In genomic region chr22:37052386-37053309, GRCh38 we compare ENCODE assay signal across 9 cellular contexts. TPM values are rescaled to one million over a fixed set of nuclear protein-coding genes. Genes with fewer than 3 reads are reported as not detected.
DNase-seq lines count a peak whose midpoint lies in the region; ATAC-seq and TF ChIP-seq lines count a peak whose summit lies in the region.
"Had no signal": no experiment of that assay in that cellular context is flagged by ENCODE, and none has a peak within 500 bp of the region (broad histone marks: within the 10 kb centered on the region; RNA-seq: fewer than 3 reads in every experiment).

No MANE protein-coding gene starts in this region.

- POLR2A ChIA-PET in CD8-positive, alpha-beta memory T cell (lab: Charles Lee), result no interaction called here
- POLR2A ChIA-PET in Panc1 (lab: Charles Lee), result no interaction called here

- peaks cover 6 to 20% (median 11%) of the 10 kb centered on the region in 3 donors for H3K4me1 Mint-ChIP-seq in CD8-positive, alpha-beta memory T cell

- no peaks in the 10 kb centered on the region for H3K79me2 ChIP-seq in parathyroid adenoma

- H2AFZ ChIP-seq in parathyroid adenoma, result peak overlapping the region; percentile 75

- no peaks in the 10 kb centered on the region for H3K27me3 Mint-ChIP-seq in CD8-positive, alpha-beta memory T cell

- CTCF ChIA-PET in CD8-positive, alpha-beta memory T cell (lab: Charles Lee), result interaction anchor here (1.5 kb wide), 1 partner anchor 514 kb away, joined by 3 read pairs; no protein-coding TSS in a partner anchor
- CTCF ChIA-PET in Panc1 (lab: Charles Lee), result no interaction called here

- H3K27ac ChIP-seq in CD8-positive, alpha-beta memory T cell (ENCODE audit: low read depth, low read length), result no peak overlapping the region
- H3K27ac ChIP-seq in Panc1 (ENCODE audit: low read length), result no peak overlapping the region
- H3K27ac ChIP-seq in esophagus (ENCODE audit: low read depth in 2 of 2, low read length in 1 of 2), result peak overlapping the region in 1 of 2 donors; percentile 70
- H3K27ac ChIP-seq in parathyroid adenoma, result no peak overlapping the region

- intact Hi-C loops in Panc1 (cut with micrococcal nuclease; ENCODE audit: unreplicated experiment), result no loop called here

- H3K4me3 Mint-ChIP-seq in CD8-positive, alpha-beta memory T cell, result peak overlapping the region; percentile 77 to 88 (median 84)

- no peaks in the 10 kb centered on the region for H3K9me3 Mint-ChIP-seq in CD8-positive, alpha-beta memory T cell

- peaks cover 10% of the 10 kb centered on the region for H3K4me1 ChIP-seq in CD8-positive, alpha-beta memory T cell (ENCODE audit: insufficient read depth, low read length)
- H3K4me1 ChIP-seq in Panc1 (ENCODE audit: control insufficient read depth, insufficient read depth, low read length) (no peaks in the 10 kb centered on the region), esophagus (ENCODE audit: control insufficient read depth in 2 of 2, insufficient read depth in 2 of 2, low read length in 1 of 2) (peaks cover 0 to 17% of the 10 kb centered on the region in 2 donors), parathyroid adenoma (no peaks in the 10 kb centered on the region)

- ATAC-seq in Panc1 (no peak), HG03342 (IDR thresholded peaks at IDR 0.05; ENCODE audit: unreplicated experiment) (no peak), GM21381 (IDR thresholded peaks at IDR 0.05; ENCODE audit: unreplicated experiment) (no peak)

- WGBS in esophagus, 2 donors, result 80 to 82% methylated on average over 25 of the region's 25 CpGs

- H3K9me3 ChIP-seq in CD8-positive, alpha-beta memory T cell (ENCODE audit: low read length), result no peaks in the 10 kb centered on the region
- H3K9me3 ChIP-seq in Panc1 (ENCODE audit: control insufficient read depth, insufficient read depth, low read depth, low read length), result no peaks in the 10 kb centered on the region
- no peaks in the 10 kb centered on the region for H3K9me3 ChIP-seq in esophagus (ENCODE audit: control insufficient read depth in 2 of 2, insufficient read depth in 1 of 2, low read depth in 1 of 2, low read length in 1 of 2)
- no peaks in the 10 kb centered on the region for H3K9me3 ChIP-seq in parathyroid adenoma (ENCODE audit: control insufficient read depth, low read length)

- peak overlapping the region; percentile 92 for H3K4me2 ChIP-seq in parathyroid adenoma (ENCODE audit: low read length)

- no peak for DNase-seq in CD8-positive, alpha-beta memory T cell
- DNase-seq in Panc1 (ENCODE audit: low read depth, low spot score), result no peak
- DNase-seq in activated CD4-positive, CD25-positive, alpha-beta regulatory T cell (lab: John Stamatoyannopoulos, UW), result no peak
- DNase-seq in NCI-H128 (lab: John Stamatoyannopoulos, UW; ENCODE audit: unreplicated experiment), result no peak

- H3K36me3 ChIP-seq in CD8-positive, alpha-beta memory T cell (ENCODE audit: insufficient read depth, low read length), result peaks cover 11% of the 10 kb centered on the region
- no peaks in the 10 kb centered on the region; the same call in 1 of the 2 replicates for H3K36me3 ChIP-seq in Panc1 (ENCODE audit: control insufficient read depth, insufficient read depth, low read length)
- peaks cover 0 to 4% of the 10 kb centered on the region in 2 donors for H3K36me3 ChIP-seq in esophagus (ENCODE audit: control insufficient read depth in 2 of 2, insufficient read depth in 2 of 2, low read length in 1 of 2)
- H3K36me3 ChIP-seq in parathyroid adenoma (ENCODE audit: control insufficient read depth, insufficient read depth, low read length), result no peaks in the 10 kb centered on the region

- peak overlapping the region in 7 of 8 donors; percentile 45 to 93 (median 86) for H3K27ac Mint-ChIP-seq in CD8-positive, alpha-beta memory T cell

- no TSS peak for BruUV-seq in Panc1 (replicated peaks; lab: Mats Ljungman, UMichigan)

- no peaks in the 10 kb centered on the region for H3K27me3 ChIP-seq in CD8-positive, alpha-beta memory T cell (ENCODE audit: insufficient read depth, low read length, poor library complexity, severe bottlenecking)
- no peaks in the 10 kb centered on the region for H3K27me3 ChIP-seq in Panc1 (ENCODE audit: control insufficient read depth, insufficient read depth, low read length)
- H3K27me3 ChIP-seq in esophagus (ENCODE audit: control insufficient read depth in 1 of 2, insufficient read depth in 2 of 2, low read length in 2 of 2), result no peaks in the 10 kb centered on the region
- H3K27me3 ChIP-seq in parathyroid adenoma (ENCODE audit: control insufficient read depth, insufficient read depth, low read length), result no peaks in the 10 kb centered on the region

- no peak overlapping the region for H3K4me3 ChIP-seq in CD8-positive, alpha-beta memory T cell (ENCODE audit: low read length)
- H3K4me3 ChIP-seq in Panc1 (ENCODE audit: low read depth in 2 of 2, low read length in 2 of 2) (peak overlapping the region; percentile 56 to 61), esophagus (ENCODE audit: low read depth in 1 of 2, low read length in 2 of 2) (peak overlapping the region; percentile 51 to 58), parathyroid adenoma (ENCODE audit: low read depth, low read length) (peak overlapping the region; percentile 58)

- in situ Hi-C loops in Panc1 (cut with HindIII; ENCODE audit: low pct_unique_long_range_greater_than_20kb, low sequenced_read_pairs), result no loop called here

- no peak for TF ChIP-seq CTCF in Panc1 (IDR thresholded peaks at IDR 0.05)
- TF ChIP-seq CTCF in parathyroid adenoma (IDR thresholded peaks at IDR 0.05), result no peak

- no peak overlapping the region for H3K9ac ChIP-seq in parathyroid adenoma

- peaks cover 0 to 40% (median 4%) of the 10 kb centered on the region in 3 donors for H3K36me3 Mint-ChIP-seq in CD8-positive, alpha-beta memory T cell

RNA-seq across cellular contexts. Expression of gene KCTD17, which starts 1.1 kb away (rescaled TPM):
- total RNA-seq in CD8-positive, alpha-beta memory T cell, result 10 to 100 TPM; 40.8 to 44.8 TPM
- polyA plus RNA-seq in CD8-positive, alpha-beta memory T cell, result 12.9 TPM
- total RNA-seq in Panc1 (2021; ENCODE audit: unreplicated experiment), result 32.7 TPM
- polyA plus RNA-seq in Panc1 (2012; ENCODE audit: insufficient read length), result 53.2 TPM
- 1 to 10 TPM; 6.7 to 7.4 TPM for polyA plus RNA-seq in esophagus

RNA-seq across cellular contexts. Expression of gene MPST, which starts 33.1 kb away (rescaled TPM):
- total RNA-seq in CD8-positive, alpha-beta memory T cell, result 10 to 100 TPM; 16.6 to 17.8 TPM
- polyA plus RNA-seq in CD8-positive, alpha-beta memory T cell, result 20.0 TPM
- 31.4 TPM for total RNA-seq in Panc1 (2021; ENCODE audit: unreplicated experiment)
- polyA plus RNA-seq in Panc1 (2012; ENCODE audit: insufficient read length), result 52.1 TPM
- 100 to 1,000 TPM; 104 to 147 TPM for polyA plus RNA-seq in esophagus

RNA-seq across cellular contexts. Expression of gene TST, which starts 33.4 kb away (rescaled TPM):
- total RNA-seq in CD8-positive, alpha-beta memory T cell, result 1 to 10 TPM; 3.7 to 5.1 TPM
- 0.75 TPM for polyA plus RNA-seq in CD8-positive, alpha-beta memory T cell
- 15.9 TPM for total RNA-seq in Panc1 (2021; ENCODE audit: unreplicated experiment)
- 19.5 TPM for polyA plus RNA-seq in Panc1 (2012; ENCODE audit: insufficient read length)
- 100 to 1,000 TPM; 108 to 140 TPM for polyA plus RNA-seq in esophagus

RNA-seq across cellular contexts. Expression of gene TMPRSS6, which starts 56.9 kb away (rescaled TPM):
- under 1 TPM; 0.42 to 0.68 TPM for total RNA-seq in CD8-positive, alpha-beta memory T cell
- 0.16 TPM for polyA plus RNA-seq in CD8-positive, alpha-beta memory T cell
- not detected for total RNA-seq in Panc1 (2021; ENCODE audit: unreplicated experiment)
- polyA plus RNA-seq in Panc1 (2012; ENCODE audit: insufficient read length), result 0.07 TPM
- under 1 TPM; 0.04 to 0.05 TPM for polyA plus RNA-seq in esophagus
- total RNA-seq: LHCN-M2 had no signal
